In the genomic region with DNA sequence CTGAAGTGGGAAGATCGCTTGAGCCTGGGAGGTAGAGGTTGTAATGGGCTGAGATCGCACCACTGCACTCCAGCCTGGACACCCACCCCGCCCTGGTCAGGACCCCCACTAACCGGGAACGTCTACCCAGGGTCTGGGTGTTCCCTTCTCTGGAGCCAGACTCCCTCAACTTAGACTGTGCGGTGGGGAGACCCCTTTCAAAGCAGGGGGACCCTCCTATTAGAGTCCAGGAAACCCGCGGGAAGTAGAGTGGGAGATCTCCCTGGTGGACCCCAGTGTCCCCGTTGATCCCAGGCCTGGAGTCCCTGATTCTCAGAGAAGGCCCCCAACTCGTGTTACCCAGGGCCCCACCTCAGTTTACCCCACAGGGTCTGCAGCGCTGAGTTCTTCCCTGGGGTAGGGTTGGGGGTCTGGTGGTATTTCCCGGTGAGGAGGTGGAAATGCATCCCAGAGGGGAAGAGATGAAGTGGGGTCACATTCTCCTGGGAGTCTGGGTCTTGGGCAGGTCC, we compare ENCODE assay signal across 8 cellular contexts. TPM values are rescaled to one million over a fixed set of nuclear protein-coding genes. Genes with fewer than 3 reads are reported as not detected.
A peak's percentile ranks its signal among the peaks of the same experiment; 100 is the strongest.
DNase-seq lines count a peak whose midpoint lies in the region; TF ChIP-seq lines count a peak whose summit lies in the region.

No MANE protein-coding gene starts in this region.

- no peaks in the 10 kb centered on the region for H3K27me3 ChIP-seq in kidney epithelial cell (ENCODE audit: control insufficient read depth, insufficient read depth, low read length)

- H3K4me3 ChIP-seq in kidney epithelial cell (ENCODE audit: low read depth, low read length) = peak overlapping the region; percentile 63

- H3K4me3 Mint-ChIP-seq in T-helper 2 cell treated with Interferon-gamma antibody and Interleukin-4, amounts not matched to agents 5 μg/mL and 100 μg/mL, for 36 hours = peak overlapping the region; percentile 94
- H3K4me3 Mint-ChIP-seq in activated naive CD8-positive, alpha-beta T cell = peak overlapping the region; percentile 92

- no peaks in the 10 kb centered on the region for H3K9me3 Mint-ChIP-seq in T-helper 2 cell treated with Interferon-gamma antibody and Interleukin-4, amounts not matched to agents 5 μg/mL and 100 μg/mL, for 36 hours
- no peaks in the 10 kb centered on the region for H3K9me3 Mint-ChIP-seq in activated naive CD8-positive, alpha-beta T cell (ENCODE audit: low read depth)

- H3K36me3 Mint-ChIP-seq in T-helper 2 cell treated with Interferon-gamma antibody and Interleukin-4, amounts not matched to agents 5 μg/mL and 100 μg/mL, for 36 hours (ENCODE audit: low read depth) = peaks cover 9% of the 10 kb centered on the region
- H3K36me3 Mint-ChIP-seq in activated naive CD8-positive, alpha-beta T cell = no peaks in the 10 kb centered on the region

- no peak for DNase-seq in T-helper 2 cell treated with Interferon-gamma antibody and Interleukin-4, amounts not matched to agents 5 μg/mL and 100 μg/mL, for 36 hours (ENCODE audit: low spot score)
- DNase-seq in T-helper 2 cell (no peak), kidney epithelial cell (ENCODE audit: low read depth) (no peak), substantia nigra (lab: John Stamatoyannopoulos, UW) (no peak), putamen (ENCODE audit: low spot score) (no peak), MV-4-11 (lab: John Stamatoyannopoulos, UW) (no peak), globus pallidus (ENCODE audit: low spot score) (no peak)

- H3K36me3 ChIP-seq in kidney epithelial cell (ENCODE audit: control insufficient read depth, insufficient read depth, low read length) = no peaks in the 10 kb centered on the region

- H3K27me3 Mint-ChIP-seq in T-helper 2 cell treated with Interferon-gamma antibody and Interleukin-4, amounts not matched to agents 5 μg/mL and 100 μg/mL, for 36 hours (ENCODE audit: low read depth) = no peaks in the 10 kb centered on the region
- H3K27me3 Mint-ChIP-seq in activated naive CD8-positive, alpha-beta T cell = no peaks in the 10 kb centered on the region

- H3K4me1 Mint-ChIP-seq in T-helper 2 cell treated with Interferon-gamma antibody and Interleukin-4, amounts not matched to agents 5 μg/mL and 100 μg/mL, for 36 hours (ENCODE audit: low read depth) = peaks cover 13% of the 10 kb centered on the region
- peaks cover 20% of the 10 kb centered on the region for H3K4me1 Mint-ChIP-seq in activated naive CD8-positive, alpha-beta T cell (ENCODE audit: low read depth)

- peak overlapping the region; percentile 79 for H3K27ac ChIP-seq in substantia nigra (ENCODE audit: low read depth, low read length, poor library complexity, severe bottlenecking)

- no peak for TF ChIP-seq CTCF in kidney epithelial cell (IDR thresholded peaks at IDR 0.05; ENCODE audit: insufficient read depth, low read length, poor library complexity, severe bottlenecking)

- peak overlapping the region; percentile 89 for H3K27ac Mint-ChIP-seq in T-helper 2 cell treated with Interferon-gamma antibody and Interleukin-4, amounts not matched to agents 5 μg/mL and 100 μg/mL, for 36 hours
- H3K27ac Mint-ChIP-seq in activated naive CD8-positive, alpha-beta T cell = peak overlapping the region; percentile 90

RNA-seq across cellular contexts. Expression of gene ARRDC2, which starts 6.1 kb away (rescaled TPM):
- 8.4 and 12.5 TPM in 2 replicates for total RNA-seq in kidney epithelial cell

RNA-seq across cellular contexts. Expression of gene KCNN1, which starts 35.0 kb away (rescaled TPM):
- 2.3 and 4.7 TPM in 2 replicates for total RNA-seq in kidney epithelial cell
